3 cellular contexts compared by ENCODE assay signal in genomic region chr15:79962921-79963320, GRCh38. TPM values are rescaled to one million over a fixed set of nuclear protein-coding genes. Genes with fewer than 3 reads are reported as not detected.
"Had no signal": no experiment of that assay in that cellular context is flagged by ENCODE, and none has a peak within 500 bp of the region (broad histone marks: within the 10 kb centered on the region; RNA-seq: fewer than 3 reads in every experiment).

No MANE protein-coding gene starts in this region.

RNA-seq across cellular contexts. Expression of gene BCL2A1, which starts 8.1 kb away (rescaled TPM):
- total RNA-seq: progenitor cell of endocrine pancreas, renal cortical epithelial cell, testis had no signal
